ENCODE assay signal across 8 cellular contexts in the genomic region with DNA sequence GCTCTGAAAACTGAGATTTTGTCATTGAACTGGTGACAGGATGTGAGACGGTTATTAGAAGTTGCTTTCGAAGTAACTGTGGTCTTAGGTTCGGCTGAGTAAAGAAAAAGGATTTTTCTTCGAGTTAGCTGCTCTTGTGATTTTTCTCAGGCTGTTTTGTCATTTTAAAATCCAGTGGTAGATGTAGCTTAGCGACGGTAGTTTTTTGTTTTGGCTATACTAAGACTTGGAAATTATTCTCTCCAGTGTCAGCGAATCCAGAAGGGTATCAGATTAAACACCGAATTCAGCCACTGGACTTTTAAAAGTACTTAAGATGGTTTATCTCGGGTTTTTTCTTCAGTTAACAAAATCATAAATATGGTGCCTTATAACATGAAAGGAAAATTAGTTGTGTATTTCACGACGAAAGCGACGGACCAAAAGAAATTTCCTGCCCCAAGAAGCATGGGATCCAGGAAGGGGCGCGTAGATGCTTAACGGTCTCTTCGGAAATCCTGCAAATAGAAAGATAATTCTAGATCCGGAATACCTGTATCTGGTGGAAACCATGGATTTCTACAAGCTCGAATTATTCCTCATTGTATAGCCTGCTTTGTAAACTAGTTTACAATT. TPM values are rescaled to one million over a fixed set of nuclear protein-coding genes. Genes with fewer than 3 reads are reported as not detected.
DNase-seq lines count a peak whose midpoint lies in the region; ATAC-seq, FAIRE-seq and TF ChIP-seq lines count a peak whose summit lies in the region.

No MANE protein-coding gene starts in this region.

- H3K9me3 ChIP-seq in DND-41 (ENCODE audit: insufficient read depth, low read length, severe bottlenecking) = no peaks in the 10 kb centered on the region
- no peaks in the 10 kb centered on the region for H3K9me3 ChIP-seq in Peyer's patch
- H3K9me3 ChIP-seq in pancreas = no peaks in the 10 kb centered on the region

- TF ChIP-seq CTCF in DND-41 (IDR thresholded peaks at IDR 0.05; ENCODE audit: borderline replicate concordance, extremely low read depth, low read length, poor library complexity, severe bottlenecking) (no peak), Peyer's patch (IDR thresholded peaks at IDR 0.05) (no peak), epithelial cell of proximal tubule (conservative IDR thresholded peaks at IDR 0.05; ENCODE audit: low read depth, low read length) (no peak), pancreas (IDR thresholded peaks at IDR 0.05) (no peak)

- H3K4me1 ChIP-seq in DND-41 (ENCODE audit: insufficient read depth, low read length) (peaks cover 39% of the 10 kb centered on the region), Peyer's patch (peaks cover 0 to 22% (median 11%) of the 10 kb centered on the region in 4 donors), pancreas (peaks cover 3 to 19% (median 8%) of the 10 kb centered on the region in 3 donors)

- H3K9ac ChIP-seq in DND-41 (ENCODE audit: low read depth, low read length) = peak overlapping the region; percentile 94

- H3K4me2 ChIP-seq in DND-41 (ENCODE audit: insufficient read depth, low read length) = peak overlapping the region; percentile 92

- no peak for ATAC-seq in DND-41 (ENCODE audit: insufficient read depth, low read depth)
- no peak for ATAC-seq in pancreas
- no peak for ATAC-seq in HG02642 (IDR thresholded peaks at IDR 0.05; ENCODE audit: poor library complexity, unreplicated experiment)
- no peak for ATAC-seq in HG03196 (IDR thresholded peaks at IDR 0.05; ENCODE audit: unreplicated experiment)

- no peak for TF ChIP-seq POLR2A in Peyer's patch (IDR thresholded peaks at IDR 0.05)

- no peaks in the 10 kb centered on the region for H3K27me3 ChIP-seq in DND-41 (ENCODE audit: insufficient read depth, low read length, poor library complexity)
- H3K27me3 ChIP-seq in Peyer's patch = no peaks in the 10 kb centered on the region
- no peaks in the 10 kb centered on the region for H3K27me3 ChIP-seq in pancreas

- H3K36me3 ChIP-seq in DND-41 (ENCODE audit: insufficient read depth, low read length) = peaks cover 33% of the 10 kb centered on the region
- H3K36me3 ChIP-seq in Peyer's patch = peaks cover 0 to 19% (median 0%) of the 10 kb centered on the region in 3 donors
- peaks cover 0 to 12% (median 0%) of the 10 kb centered on the region in 3 donors for H3K36me3 ChIP-seq in pancreas

- no peak for FAIRE-seq in pancreas (lab: Jason Lieb, UNC)

- peaks cover 5% of the 10 kb centered on the region; the same call in 1 of the 2 replicates for H4K20me1 ChIP-seq in DND-41 (ENCODE audit: insufficient read depth, low read length)

- H3K27ac ChIP-seq in DND-41 (ENCODE audit: low read length) (peak overlapping the region; percentile 99), Peyer's patch (peak overlapping the region; percentile 95 to 100 (median 98)), pancreas (peak overlapping the region; percentile 91 to 99 (median 94))

- H3K4me3 ChIP-seq in DND-41 (ENCODE audit: low read depth in 1 of 2, low read length in 2 of 2) = peak overlapping the region; percentile 65 to 91; a peak in 3 of 4 replicates
- H3K4me3 ChIP-seq in Peyer's patch = peak overlapping the region; percentile 73 to 99 (median 86)
- H3K4me3 ChIP-seq in epithelial cell of proximal tubule (ENCODE audit: low read depth, low read length) = peak overlapping the region; percentile 67
- H3K4me3 ChIP-seq in pancreas = peak overlapping the region; percentile 37 to 78 (median 72)

- DNase-seq in DND-41 = no peak
- DNase-seq in Peyer's patch = no peak
- no peak for DNase-seq in epithelial cell of proximal tubule (ENCODE audit: low read depth)
- DNase-seq in pancreas = no peak
- no peak for DNase-seq in HPDE6-E6E7 (ENCODE audit: extremely low spot score)
- DNase-seq in central memory CD4-positive, alpha-beta T cell = no peak

- WGBS in pancreas, 2 donors = 70% methylated on average over 19 of the region's 19 CpGs

- intact Hi-C loops in pancreas (cut with DNase I) = no loop called here

- peak overlapping the region; percentile 99 for H2AFZ ChIP-seq in DND-41 (ENCODE audit: low read depth, low read length)

- H3K79me2 ChIP-seq in DND-41 (ENCODE audit: insufficient read depth, low read length) = peaks cover 46% of the 10 kb centered on the region

RNA-seq across cellular contexts. Expression of a gene that starts 1.2 kb away (rescaled TPM):
- total RNA-seq in Peyer's patch (10 to 100 TPM in 1 of 4 donors, 1 to 10 TPM in 3; 5.8 to 12.4 (median 8.8) TPM), epithelial cell of proximal tubule (5.7 and 6.7 TPM in 2 replicates), pancreas (1 to 10 TPM; 2.7 to 5.7 (median 3.6) TPM)
- 1 to 10 TPM; 3.6 to 5.5 TPM for polyA plus RNA-seq in pancreas

RNA-seq across cellular contexts. Expression of a gene that starts 27.2 kb away (rescaled TPM):
- total RNA-seq in Peyer's patch = 10 to 100 TPM in 3 of 4 donors, 1 to 10 TPM in 1; 7.7 to 95.7 (median 21.9) TPM
- total RNA-seq in epithelial cell of proximal tubule = 0.36 and 1.2 TPM in 2 replicates
- 1 to 10 TPM; 2.2 to 8.3 (median 4.0) TPM for total RNA-seq in pancreas
- polyA plus RNA-seq in pancreas = 100 to 1,000 TPM in 1 of 2 donors, 10 to 100 TPM in 1; 77.9 to 139 TPM

RNA-seq across cellular contexts. Expression of a gene that starts 56.5 kb away (rescaled TPM):
- not detected for total RNA-seq in Peyer's patch
- total RNA-seq in epithelial cell of proximal tubule = not detected in 2 replicates
- not detected for total RNA-seq in pancreas
- polyA plus RNA-seq in pancreas = 1 to 10 TPM in 1 of 2 donors, under 1 TPM in 1; 0.35 to 1.9 TPM
